ENCODE assay signal across 9 cellular contexts in genomic region chr20:53652859-53653520, GRCh38. TPM values are rescaled to one million over a fixed set of nuclear protein-coding genes. Genes with fewer than 3 reads are reported as not detected.
A peak's percentile ranks its signal among the peaks of the same experiment; 100 is the strongest.
DNase-seq lines count a peak whose midpoint lies in the region; ATAC-seq and TF ChIP-seq lines count a peak whose summit lies in the region.
"Had no signal": no experiment of that assay in that cellular context is flagged by ENCODE, and none has a peak within 500 bp of the region (broad histone marks: within the 10 kb centered on the region; RNA-seq: fewer than 3 reads in every experiment).

No MANE protein-coding gene starts in this region.

- no peak overlapping the region for H3K9ac ChIP-seq in endodermal cell (ENCODE audit: extremely low read depth, low read length, poor library complexity, severe bottlenecking)

- no peaks in the 10 kb centered on the region for H3K36me3 Mint-ChIP-seq in endodermal cell (ENCODE audit: low read depth)

- in situ Hi-C loops in G401 (cut with HindIII; ENCODE audit: low sequenced_read_pairs) = no loop called here

- no peak overlapping the region for H3K4me3 ChIP-seq in endodermal cell (ENCODE audit: low read length)

- 85 to 93% methylated on average over 4 to 5 of the region's 5 CpGs for WGBS in endodermal cell (ENCODE audit: insufficient coverage in 1 of 2, insufficient read length in 1 of 2), 2 experiments

- H3K27ac Mint-ChIP-seq in endodermal cell = peak overlapping the region; percentile 20

- no peaks in the 10 kb centered on the region for H3K4me1 ChIP-seq in endodermal cell (ENCODE audit: control insufficient read depth, insufficient read depth, low read length)

- no peak for TF ChIP-seq CTCF in endodermal cell (conservative IDR thresholded peaks at IDR 0.05)
- TF ChIP-seq CTCF in GM20000 (IDR thresholded peaks at IDR 0.05; ENCODE audit: extremely low read depth, missing control alignments) = no peak

- DNase-seq in Kasumi-1 (lab: John Stamatoyannopoulos, UW) (peak; percentile 28 to 43), endodermal cell (no peak), sciatic nerve (ENCODE audit: low spot score) (peak; percentile 15), iPS-NIHi11 (ENCODE audit: low spot score) (no peak), NCI-H1092 (lab: John Stamatoyannopoulos, UW) (no peak), G401 (ENCODE audit: low spot score) (no peak), GM20000 (ENCODE audit: low spot score) (no peak)
- DNase-seq: SHP77 had no signal

- no peaks in the 10 kb centered on the region for H3K27me3 ChIP-seq in endodermal cell (ENCODE audit: control insufficient read depth, insufficient read depth, low read length, poor library complexity, severe bottlenecking)

- H3K9me3 ChIP-seq in endodermal cell (ENCODE audit: control insufficient read depth, low read length) = no peaks in the 10 kb centered on the region

- no peaks in the 10 kb centered on the region for H3K9me3 Mint-ChIP-seq in endodermal cell

- H3K27ac ChIP-seq in endodermal cell (ENCODE audit: low read depth, low read length) = no peak overlapping the region

- ATAC-seq in GM19397 (IDR thresholded peaks at IDR 0.05; ENCODE audit: unreplicated experiment) (peak; percentile 14), sciatic nerve (no peak)

- H3K4me3 Mint-ChIP-seq in endodermal cell = no peak overlapping the region

- intact Hi-C loops in sciatic nerve (cut with DNase I) = no loop called here

- no peaks in the 10 kb centered on the region for H3K27me3 Mint-ChIP-seq in endodermal cell (ENCODE audit: insufficient read depth)

- no peaks in the 10 kb centered on the region for H3K36me3 ChIP-seq in endodermal cell (ENCODE audit: control insufficient read depth, insufficient read depth, low read length)

- H3K4me1 Mint-ChIP-seq in endodermal cell = peaks cover 24% of the 10 kb centered on the region

RNA-seq across cellular contexts. Expression of gene ZNF217, which starts 59.4 kb away (rescaled TPM):
- total RNA-seq in endodermal cell (100 to 1,000 TPM; 100 to 123 TPM), sciatic nerve (34.9 TPM)
- polyA plus RNA-seq in endodermal cell (2013, experiment 1 of 2) = 45.7 TPM
- polyA plus RNA-seq in endodermal cell (2013, experiment 2 of 2) = 46.1 TPM
- total RNA-seq in G401 (2014; rRNA removed; shearing (Covaris generic)) = 63.4 and 79.3 TPM in 2 replicates

Comparison
In these comparisons a context has a peak if more than half of its experiments do, and no peak if none do; other contexts are left out.
1. DNase-seq: peak in Kasumi-1 (2 of 2) and sciatic nerve (single experiment); none in endodermal cell (single experiment), iPS-NIHi11 (single experiment), NCI-H1092 (single experiment), G401 (single experiment) and GM20000 (single experiment).